Comparison of ENCODE assay signal across 9 cellular contexts in genomic region chr6:46090115-46091079, GRCh38. TPM values are rescaled to one million over a fixed set of nuclear protein-coding genes. Genes with fewer than 3 reads are reported as not detected.
A peak's percentile ranks its signal among the peaks of the same experiment; 100 is the strongest.
DNase-seq lines count a peak whose midpoint lies in the region; ATAC-seq, FAIRE-seq and TF ChIP-seq lines count a peak whose summit lies in the region.
"Had no signal": no experiment of that assay in that cellular context is flagged by ENCODE, and none has a peak within 500 bp of the region (broad histone marks: within the 10 kb centered on the region; RNA-seq: fewer than 3 reads in every experiment).

No MANE protein-coding gene starts in this region.

- H3K36me3 ChIP-seq in pancreas (no peaks in the 10 kb centered on the region), transverse colon (no peaks in the 10 kb centered on the region)
- H3K36me3 ChIP-seq: BLaER1 treated with 17β-estradiol and CSF1 and Interleukin-3, amounts not matched to agents 10 nM and 100 nM had no signal

- TF ChIP-seq EP300 in Ishikawa (IDR thresholded peaks at IDR 0.05; ENCODE audit: borderline replicate concordance) (no peak), transverse colon (IDR thresholded peaks at IDR 0.05; ENCODE audit: low read depth) (no peak)

- no peak overlapping the region for H3K27ac ChIP-seq in RWPE1
- H3K27ac ChIP-seq in foreskin keratinocyte, result no peak overlapping the region
- no peak overlapping the region for H3K27ac ChIP-seq in pancreas
- no peak overlapping the region for H3K27ac ChIP-seq in transverse colon
- H3K27ac ChIP-seq: BLaER1 treated with 17β-estradiol and CSF1 and Interleukin-3, amounts not matched to agents 10 nM and 100 nM had no signal

- CTCF ChIA-PET in RWPE1 (lab: Yijun Ruan, JAX), result interaction anchor here (0.6 to 1.3 kb wide), 19 partner anchors 10 to 1514 kb away, joined by 3 to 12 read pairs (median 3); no protein-coding TSS in a partner anchor

- H3K4me1 ChIP-seq in foreskin keratinocyte (no peaks in the 10 kb centered on the region), pancreas (peaks cover 0 to 5% (median 0%) of the 10 kb centered on the region in 3 donors), transverse colon (no peaks in the 10 kb centered on the region)
- H3K4me1 ChIP-seq: BLaER1 treated with 17β-estradiol and CSF1 and Interleukin-3, amounts not matched to agents 10 nM and 100 nM had no signal

- H3K27me3 ChIP-seq in foreskin keratinocyte, result peaks cover 16% of the 10 kb centered on the region
- H3K27me3 ChIP-seq in pancreas, result no peaks in the 10 kb centered on the region
- no peaks in the 10 kb centered on the region for H3K27me3 ChIP-seq in transverse colon
- H3K27me3 ChIP-seq: BLaER1 treated with 17β-estradiol and CSF1 and Interleukin-3, amounts not matched to agents 10 nM and 100 nM had no signal

- TF ChIP-seq CTCF in RWPE1 (conservative IDR thresholded peaks at IDR 0.05; ENCODE audit: low read depth) (peak; percentile 85), foreskin keratinocyte (conservative IDR thresholded peaks at IDR 0.05) (peak; percentile 77), pancreas (IDR thresholded peaks at IDR 0.05) (peak; percentile 55 to 84 (median 66)), transverse colon (IDR thresholded peaks at IDR 0.05) (peak; percentile 74 to 83 (median 79))

- intact Hi-C loops in pancreas (cut with DNase I), result loop anchor here in 1 of 3 donors (10.0 kb wide), 1 partner anchor 314 kb away; no protein-coding TSS in a partner anchor
- intact Hi-C loops in transverse colon (cut with DNase I; ENCODE audit: low total_unique reads), result no loop called here

- H3K4me3 ChIP-seq in pancreas, result no peak overlapping the region
- H3K4me3 ChIP-seq in transverse colon, result no peak overlapping the region
- H3K4me3 ChIP-seq: BLaER1 treated with 17β-estradiol and CSF1 and Interleukin-3, amounts not matched to agents 10 nM and 100 nM had no signal

- WGBS in pancreas, 2 donors, result 37 to 38% methylated on average over 10 of the region's 10 CpGs
- 39 to 40% methylated on average over 10 of the region's 10 CpGs for WGBS in transverse colon (ENCODE audit: low coverage in 1 of 2), 2 donors

- POLR2A ChIA-PET in RWPE1 (lab: Yijun Ruan, JAX; ENCODE audit: low non-redundant PET), result no interaction called here

- H3K9me3 ChIP-seq in pancreas (no peaks in the 10 kb centered on the region), transverse colon (peaks cover 10 to 11% of the 10 kb centered on the region in 2 donors)

- ATAC-seq in foreskin keratinocyte (peak; percentile 61), pancreas (peak; percentile 83 to 98 (median 92))

- TF ChIP-seq POLR2A in transverse colon (IDR thresholded peaks at IDR 0.05), result no peak

- FAIRE-seq in pancreas (lab: Jason Lieb, UNC), result peak; percentile 93

- DNase-seq in NCI-H1694 treated with DMSO at 0.1 percent for 48 hours (lab: John Stamatoyannopoulos, UW) (peak; percentile 22), NCI-H1694 (lab: John Stamatoyannopoulos, UW) (no peak), RWPE1 (ENCODE audit: low spot score) (peak; percentile 63), foreskin keratinocyte (peak in 1 of 2 donors; percentile 20), pancreas (peak; percentile 32 to 63 (median 52)), transverse colon (peak; percentile 66)
- DNase-seq in activated effector memory CD4-positive, alpha-beta T cell treated with anti-CD3 and anti-CD28 coated beads, Interleukin-2, amount 50 U/mL, for 16 hours, result peak; percentile 80

- in situ Hi-C loops in transverse colon (cut with MboI; ENCODE audit: low pct_ligation_motif_present in 1 of 4, low pct_unique_long_range_greater_than_20kb in 1 of 4, low sequenced_read_pairs in 3 of 4), result loop anchor here (10.0 to 25.0 kb wide), 5 partner anchors 122 to 547 kb away; no protein-coding TSS in a partner anchor

- TF ChIP-seq RAD21 in Ishikawa (IDR thresholded peaks at IDR 0.05; ENCODE audit: low read depth), result peak; percentile 92

TF ChIP-seq in Ishikawa, 13 proteins besides CTCF, POLR2A, EP300 and RAD21:
- TF ChIP-seq REST (IDR thresholded peaks at IDR 0.05; ENCODE audit: low read depth) (no peak), NFIC (IDR thresholded peaks at IDR 0.05) (no peak), EGR1 (IDR thresholded peaks at IDR 0.05) (no peak), CREB1 (IDR thresholded peaks at IDR 0.05; ENCODE audit: low read depth) (no peak), ZBTB7A (IDR thresholded peaks at IDR 0.05; ENCODE audit: low read depth) (no peak), CEBPB (IDR thresholded peaks at IDR 0.05) (no peak), TEAD4 (IDR thresholded peaks at IDR 0.05) (no peak), USF1 (IDR thresholded peaks at IDR 0.05) (no peak), TCF12 (IDR thresholded peaks at IDR 0.05; ENCODE audit: low read depth) (no peak), TAF1 (IDR thresholded peaks at IDR 0.05; ENCODE audit: low read depth) (no peak), YY1 (IDR thresholded peaks at IDR 0.05; ENCODE audit: low read depth) (no peak), FOXM1 (IDR thresholded peaks at IDR 0.05; ENCODE audit: borderline replicate concordance, low read depth) (no peak)
- TF ChIP-seq, protein P1, sequence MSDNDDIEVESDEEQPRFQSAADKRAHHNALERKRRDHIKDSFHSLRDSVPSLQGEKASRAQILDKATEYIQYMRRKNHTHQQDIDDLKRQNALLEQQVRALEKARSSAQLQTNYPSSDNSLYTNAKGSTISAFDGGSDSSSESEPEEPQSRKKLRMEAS (IDR thresholded peaks at IDR 0.05), result no peak
TF ChIP-seq in Ishikawa: peak in this region for 0.

RNA-seq across cellular contexts. Expression of gene ENPP4, which starts 39.4 kb away (rescaled TPM):
- total RNA-seq in foreskin keratinocyte (0.07 and 0.14 TPM in 2 replicates), pancreas (10 to 100 TPM in 1 of 6 donors, 1 to 10 TPM in 5; 5.0 to 10.0 (median 6.7) TPM), transverse colon (10 to 100 TPM; 14.3 to 24.0 (median 19.8) TPM)
- polyA plus RNA-seq in foreskin keratinocyte (0.02 and 0.04 TPM in 2 replicates), pancreas (1 to 10 TPM; 2.8 to 9.9 TPM)
